Comparison of ENCODE assay signal across 8 cellular contexts in the genomic region with DNA sequence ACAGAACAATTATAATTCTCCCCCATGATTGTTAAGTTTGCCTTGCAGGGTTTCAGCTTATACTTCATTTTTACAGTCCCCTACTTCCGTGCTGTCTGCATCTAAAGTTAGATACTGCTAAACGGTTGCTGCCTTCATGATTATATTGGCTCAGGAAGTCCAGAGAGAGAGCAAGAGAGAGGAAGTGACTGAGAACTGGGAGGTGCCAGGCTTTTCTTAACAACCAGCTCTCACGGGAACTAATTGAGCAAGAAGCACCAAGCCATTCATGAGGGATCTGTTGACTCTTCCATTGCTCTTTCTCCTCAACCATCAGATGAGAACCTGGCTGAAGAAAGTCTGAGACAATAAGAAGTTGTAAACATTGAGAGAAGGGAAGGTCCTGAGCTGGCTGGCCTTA.
DNase-seq lines count a peak whose midpoint lies in the region; ATAC-seq, FAIRE-seq and TF ChIP-seq lines count a peak whose summit lies in the region.

No MANE protein-coding gene starts in this region.

- no peaks in the 10 kb centered on the region for H3K9me2 ChIP-seq in SK-N-SH

- no peak overlapping the region for H4K8ac ChIP-seq in H1 (ENCODE audit: extremely low read depth, insufficient read depth, low read length)

- no peak overlapping the region for H2BK20ac ChIP-seq in H1 (ENCODE audit: low read length)

- H3K18ac ChIP-seq in H1 (ENCODE audit: extremely low read depth, low read length) = no peak overlapping the region

- DNase-seq in SK-N-SH (no peak), NCI-H460 (ENCODE audit: extremely low read depth, low read depth) (peak; percentile 8), H1 (ENCODE audit: low read depth in 1 of 2, low spot score in 2 of 2) (no peak), smooth muscle cell (lab: John Stamatoyannopoulos, UW; ENCODE audit: unreplicated experiment) (no peak), WERI-Rb-1 (no peak), HPDE6-E6E7 (ENCODE audit: extremely low spot score) (no peak), ACHN (no peak)

- no peak overlapping the region for H3K56ac ChIP-seq in H1 (replicated peaks; ENCODE audit: insufficient read length, low read depth, low read length)

- H3K36me3 ChIP-seq in SK-N-SH (replicated peaks in 1 of 2; ENCODE audit: control insufficient read depth in 1 of 2, insufficient read depth in 2 of 2, low read length in 1 of 2) = no peaks in the 10 kb centered on the region
- H3K36me3 ChIP-seq in H1 (ENCODE audit: control insufficient read depth in 2 of 4, insufficient read depth in 4 of 4, low read length in 3 of 4) = no peaks in the 10 kb centered on the region
- H3K36me3 ChIP-seq in smooth muscle cell (ENCODE audit: low read depth) = no peaks in the 10 kb centered on the region
- no peaks in the 10 kb centered on the region for H3K36me3 ChIP-seq in WERI-Rb-1

- no peak overlapping the region for H2BK15ac ChIP-seq in H1 (ENCODE audit: low read length)

- no peak for FAIRE-seq in H1 (lab: Jason Lieb, UNC)

- H3K79me1 ChIP-seq in H1 (ENCODE audit: low read depth, low read length) = no peaks in the 10 kb centered on the region

- in situ Hi-C loops in ACHN (cut with HindIII; ENCODE audit: low pct_ligation_motif_present, low pct_unique_long_range_greater_than_20kb, low sequenced_read_pairs) = no loop called here

- CTCF ChIA-PET in SK-N-SH (lab: Yijun Ruan, JAX) = interaction anchor here (0.7 to 1.9 kb wide), 3 partner anchors 15 to 444 kb away, joined by 3 to 4 read pairs (median 3); no protein-coding TSS in a partner anchor
- CTCF ChIA-PET in H1 (lab: Charles Lee; ENCODE audit: partially characterized antibody) = interaction anchor here (0.5 kb wide), 1 partner anchor 163 kb away, joined by 4 read pairs; no protein-coding TSS in a partner anchor

- no peak overlapping the region for H3K4me2 ChIP-seq in SK-N-SH
- no peak overlapping the region for H3K4me2 ChIP-seq in H1 (ENCODE audit: insufficient read depth in 1 of 2, low read depth in 2 of 2, low read length in 2 of 2)
- H3K4me2 ChIP-seq in smooth muscle cell = no peak overlapping the region

- H3K23me2 ChIP-seq in H1 (ENCODE audit: low read depth, low read length) = no peaks in the 10 kb centered on the region

- H3K9me3 ChIP-seq in SK-N-SH (no peaks in the 10 kb centered on the region), H1 (ENCODE audit: insufficient read depth in 2 of 2, low read depth in 1 of 2, low read length in 1 of 2) (no peaks in the 10 kb centered on the region), smooth muscle cell (replicated peaks; ENCODE audit: low read depth) (no peaks in the 10 kb centered on the region), WERI-Rb-1 (ENCODE audit: severe bottlenecking) (no peaks in the 10 kb centered on the region)

- no peak overlapping the region for H3K4me3 ChIP-seq in SK-N-SH (ENCODE audit: low read depth in 2 of 2, low read length in 1 of 2)
- no peak overlapping the region for H3K4me3 ChIP-seq in H1 (ENCODE audit: extremely low read depth in 1 of 4, insufficient read depth in 2 of 4, low read depth in 3 of 4, low read length in 4 of 4)
- H3K4me3 ChIP-seq in smooth muscle cell = no peak overlapping the region
- no peak overlapping the region for H3K4me3 ChIP-seq in WERI-Rb-1 (ENCODE audit: low read depth, low read length)

- TF ChIP-seq CTCF in SK-N-SH (IDR thresholded peaks at IDR 0.05) (no peak), H1 (IDR thresholded peaks at IDR 0.05; ENCODE audit: control extremely low read depth in 1 of 3, insufficient read depth in 1 of 3, low read depth in 1 of 3, low read length in 3 of 3) (no peak), smooth muscle cell (IDR thresholded peaks at IDR 0.05; ENCODE audit: borderline replicate concordance, insufficient read depth, poor library complexity, severe bottlenecking) (no peak), WERI-Rb-1 (IDR thresholded peaks at IDR 0.05; ENCODE audit: low read depth, low read length) (no peak)

- TF ChIP-seq RAD21 in SK-N-SH (IDR thresholded peaks at IDR 0.05; ENCODE audit: low read length) = no peak
- TF ChIP-seq RAD21 in H1 (IDR thresholded peaks at IDR 0.05 in 1 of 2, conservative IDR thresholded peaks at IDR 0.05 in 1 of 2; ENCODE audit: low read depth in 2 of 2, low read length in 2 of 2) = no peak

- no peak overlapping the region for H3K14ac ChIP-seq in H1 (ENCODE audit: insufficient read length)

- H3F3A ChIP-seq in SK-N-SH (replicated peaks; ENCODE audit: insufficient read depth) (no peaks in the 10 kb centered on the region), smooth muscle cell (ENCODE audit: low read depth) (no peaks in the 10 kb centered on the region)

- H2BK5ac ChIP-seq in H1 (ENCODE audit: low read depth, low read length) = no peak overlapping the region

- H4K91ac ChIP-seq in H1 (replicated peaks; ENCODE audit: insufficient read length, low read length) = no peak overlapping the region

- ATAC-seq in SK-N-SH treated with all-trans-retinoic acid at 6 μM for 48 hours = no peak

- 71% methylated on average over 3 of the region's 3 CpGs for WGBS in SK-N-SH (ENCODE audit: low lambda C conversion rate)
- 82% methylated on average over 3 of the region's 3 CpGs; no CpG with 5 or more reads in 1 of the 2 experiments for WGBS in H1 (ENCODE audit: extremely low coverage in 1 of 2, insufficient coverage in 1 of 2, insufficient read length in 1 of 2, insufficient replicate concordance in 2 of 2, low coverage in 1 of 2, low lambda C conversion rate in 2 of 2, missing lambda C conversion rate in 1 of 2), 2 experiments
- 44% methylated on average over 3 of the region's 3 CpGs for WGBS in smooth muscle cell (ENCODE audit: low lambda C conversion rate)

- no peak overlapping the region for H2BK12ac ChIP-seq in H1 (ENCODE audit: low read depth, low read length)

- H2BK120ac ChIP-seq in H1 (replicated peaks; ENCODE audit: low read depth, low read length) = no peak overlapping the region

- H3K27me3 ChIP-seq in SK-N-SH (ENCODE audit: insufficient read depth) (no peaks in the 10 kb centered on the region), H1 (replicated peaks in 1 of 4; ENCODE audit: control insufficient read depth in 3 of 4, extremely low read depth in 1 of 4, insufficient read depth in 3 of 4, low read length in 3 of 4) (no peaks in the 10 kb centered on the region; a peak in 1 of 7 replicates), smooth muscle cell (ENCODE audit: low read depth) (no peaks in the 10 kb centered on the region), WERI-Rb-1 (ENCODE audit: insufficient read depth, low read depth, severe bottlenecking) (no peaks in the 10 kb centered on the region)

- no peak overlapping the region for H3K4ac ChIP-seq in H1 (replicated peaks; ENCODE audit: insufficient read length, low read depth, low read length)

- H2AK5ac ChIP-seq in H1 (ENCODE audit: low read depth, low read length) = no peak overlapping the region

- H3K9ac ChIP-seq in SK-N-SH (no peak overlapping the region), H1 (replicated peaks in 1 of 4; ENCODE audit: extremely low read depth in 1 of 4, low read depth in 3 of 4, low read length in 3 of 4) (no peak overlapping the region), smooth muscle cell (ENCODE audit: low read depth) (no peak overlapping the region)

- H3K4me1 ChIP-seq in SK-N-SH (ENCODE audit: control insufficient read depth in 1 of 2, insufficient read depth in 2 of 2, low read depth in 1 of 2, low read length in 1 of 2) (peaks cover 8 to 17% of the 10 kb centered on the region in 2 experiments; a peak in 3 of 4 replicates), H1 (replicated peaks in 1 of 4; ENCODE audit: control insufficient read depth in 3 of 4, insufficient read depth in 4 of 4, low read length in 3 of 4) (peaks cover 0 to 4% (median under 1%) of the 10 kb centered on the region in 4 experiments; a peak in 1 of 7 replicates), smooth muscle cell (ENCODE audit: low read depth) (no peaks in the 10 kb centered on the region)

- no peaks in the 10 kb centered on the region for H4K20me1 ChIP-seq in SK-N-SH (ENCODE audit: insufficient read depth)
- no peaks in the 10 kb centered on the region for H4K20me1 ChIP-seq in H1 (replicated peaks in 1 of 2; ENCODE audit: control insufficient read depth in 1 of 2, insufficient read depth in 2 of 2, low read length in 2 of 2)
- no peaks in the 10 kb centered on the region for H4K20me1 ChIP-seq in smooth muscle cell (ENCODE audit: low read depth)

- H3K27ac ChIP-seq in SK-N-SH (ENCODE audit: low read depth in 2 of 2, low read length in 1 of 2) (no peak overlapping the region), H1 (ENCODE audit: low read depth, low read length) (no peak overlapping the region), smooth muscle cell (ENCODE audit: low read depth) (no peak overlapping the region), WERI-Rb-1 (no peak overlapping the region)

- TF ChIP-seq EP300 in SK-N-SH (IDR thresholded peaks at IDR 0.05; ENCODE audit: borderline replicate concordance in 1 of 2, low read depth in 1 of 2, low read length in 1 of 2) (no peak), H1 (IDR thresholded peaks at IDR 0.05; ENCODE audit: borderline replicate concordance in 1 of 2, low read depth in 2 of 2, low read length in 2 of 2) (no peak)

- H2AFZ ChIP-seq in SK-N-SH (ENCODE audit: low read depth) (peak overlapping the region; percentile 14; the same call in 1 of the 2 replicates), H1 (ENCODE audit: low read length) (peak overlapping the region; percentile 36; the same call in 1 of the 2 replicates), smooth muscle cell (ENCODE audit: low read depth) (peak overlapping the region; percentile 10)

- H4K5ac ChIP-seq in H1 (ENCODE audit: insufficient read length, low read depth, low read length) = no peak overlapping the region

- no peak overlapping the region for H3K23ac ChIP-seq in H1 (ENCODE audit: insufficient read length)

- no peak for TF ChIP-seq POLR2A in H1 (IDR thresholded peaks at IDR 0.05; ENCODE audit: control extremely low read depth in 1 of 2, low read depth in 2 of 2, low read length in 2 of 2)

- POLR2A ChIA-PET in SK-N-SH (lab: Yijun Ruan, JAX) = no interaction called here
- POLR2A ChIA-PET in H1 (lab: Charles Lee; ENCODE audit: partially characterized antibody) = no interaction called here

- no peaks in the 10 kb centered on the region for H3K79me2 ChIP-seq in SK-N-SH (ENCODE audit: insufficient read depth)
- H3K79me2 ChIP-seq in H1 (ENCODE audit: control insufficient read depth in 1 of 2, insufficient read depth in 2 of 2, low read length in 2 of 2) = no peaks in the 10 kb centered on the region
- no peaks in the 10 kb centered on the region for H3K79me2 ChIP-seq in smooth muscle cell (ENCODE audit: low read depth)

TF ChIP-seq in SK-N-SH treated with all-trans-retinoic acid at 6 μM for 48 hours, 23 proteins besides CTCF, POLR2A, EP300 and RAD21 (continues in another document):
- TF ChIP-seq SNAI2 (CRISPR knock-in tag; IDR thresholded peaks at IDR 0.05) = no peak
- no peak for TF ChIP-seq OSR1 (CRISPR knock-in tag; IDR thresholded peaks at IDR 0.05)
- TF ChIP-seq RARB (CRISPR knock-in tag; IDR thresholded peaks at IDR 0.05) = no peak
- TF ChIP-seq ZNF565 (CRISPR knock-in tag; conservative IDR thresholded peaks at IDR 0.05; ENCODE audit: low read depth) = no peak
- TF ChIP-seq GLIS3 (CRISPR knock-in tag; IDR thresholded peaks at IDR 0.05) = no peak

TF ChIP-seq in H1, 55 proteins besides CTCF, POLR2A, EP300 and RAD21 (continues in another document):
- TF ChIP-seq YY1 (IDR thresholded peaks at IDR 0.05; ENCODE audit: low read depth, low read length) = no peak
